25 cellular contexts compared by ENCODE assay signal in genomic region chr12:111925171-111925570, GRCh38.
"Had no signal": no experiment of that assay in that cellular context is flagged by ENCODE, and none has a peak within 500 bp of the region (broad histone marks: within the 10 kb centered on the region; RNA-seq: fewer than 3 reads in every experiment).

No MANE protein-coding gene starts in this region.

- H3K36me3 ChIP-seq: neural progenitor cell, pancreas, prostate gland, right lobe of liver, sigmoid colon, suprapubic skin, tibial artery, transverse colon, upper lobe of right lung, uterus had no signal

- ATAC-seq: naive thymus-derived CD4-positive, alpha-beta T cell; natural killer cell; pancreas; right lobe of liver; stimulated activated effector memory CD8-positive, alpha-beta T cell treated with anti-CD3 and anti-CD28 coated beads, Interleukin-12 subunit alpha, Interleukin-12 subunit beta, amount 100 ng/mL, for 72 hours; stimulated activated naive CD8-positive, alpha-beta T cell treated with anti-CD3 and anti-CD28 coated beads, Interleukin-15, amount 100 ng/mL, for 72 hours; stimulated activated naive CD8-positive, alpha-beta T cell treated with anti-CD3 and anti-CD28 coated beads, Interleukin-15, Interleukin-2, amounts not matched to agents 100 U/mL and 50 U/mL, for 24 hours; upper lobe of right lung had no signal

- H3K9me3 ChIP-seq: pancreas, prostate gland, right lobe of liver, sigmoid colon, suprapubic skin, testis, tibial artery, transverse colon, upper lobe of right lung, uterus had no signal

- DNase-seq: naive thymus-derived CD4-positive, alpha-beta T cell; natural killer cell; occipital lobe; pancreas; right cardiac atrium; right lobe of liver; sigmoid colon; small intestine; stimulated activated CD4-positive, alpha-beta T cell treated with anti-CD3 and anti-CD28 coated beads, Interleukin-15, amount 100 ng/mL, for 24 hours; stimulated activated CD4-positive, alpha-beta T cell treated with anti-CD3 and anti-CD28 coated beads, Interleukin-2, amount 100 ng/mL, for 24 hours; stimulated activated CD4-positive, alpha-beta T cell treated with anti-CD3 and anti-CD28 coated beads, Interleukin-2, amount 100 ng/mL, for 48 hours; stimulated activated CD4-positive, alpha-beta T cell treated with anti-CD3 and anti-CD28 coated beads, Interleukin-4, amount 100 ng/mL, for 24 hours; stimulated activated naive CD4-positive, alpha-beta T cell; stimulated activated naive CD8-positive, alpha-beta T cell treated with anti-CD3 and anti-CD28 coated beads, Interleukin-15, amount 100 ng/mL, for 72 hours; stimulated activated naive CD8-positive, alpha-beta T cell treated with anti-CD3 and anti-CD28 coated beads, Interleukin-15, Interleukin-2, amounts not matched to agents 100 U/mL and 50 U/mL, for 24 hours; substantia nigra; testis; tibial artery; transverse colon; upper lobe of right lung; uterus had no signal

- H3K4me3 ChIP-seq: neural progenitor cell, pancreas, prostate gland, right lobe of liver, sigmoid colon, suprapubic skin, testis, tibial artery, transverse colon, upper lobe of right lung, uterus had no signal

- H3K4me1 ChIP-seq: neural progenitor cell, pancreas, prostate gland, right lobe of liver, sigmoid colon, suprapubic skin, testis, tibial artery, upper lobe of right lung, uterus had no signal

- H3K4me2 ChIP-seq: neural progenitor cell had no signal

- H3K27ac ChIP-seq: neural progenitor cell, pancreas, prostate gland, right lobe of liver, sigmoid colon, suprapubic skin, testis, tibial artery, transverse colon, upper lobe of right lung, uterus had no signal

- H3K27me3 ChIP-seq: neural progenitor cell, pancreas, right lobe of liver, sigmoid colon, suprapubic skin, testis, tibial artery, transverse colon, upper lobe of right lung, uterus had no signal

- H2AFZ ChIP-seq: neural progenitor cell had no signal
